Comparison of ENCODE assay signal across 1 cellular context in genomic region chr10:68560201-68560915, GRCh38.
TF ChIP-seq lines count a peak whose summit lies in the region.

TET1 (plus strand) TSS chr10:68560337; CDS start chr10:68572339, 12,002 bp downstream.

TF ChIP-seq in HepG2, 621 proteins besides CTCF, POLR2A, EP300 and RAD21 (continued from another document and continues in another):
- no peak for TF ChIP-seq AKNA (CRISPR knock-in tag; IDR thresholded peaks at IDR 0.05; ENCODE audit: borderline replicate concordance)
- peak; percentile 90 for TF ChIP-seq POLR2G (IDR thresholded peaks at IDR 0.05; ENCODE audit: low read depth, low read length)
- TF ChIP-seq, protein P1, sequence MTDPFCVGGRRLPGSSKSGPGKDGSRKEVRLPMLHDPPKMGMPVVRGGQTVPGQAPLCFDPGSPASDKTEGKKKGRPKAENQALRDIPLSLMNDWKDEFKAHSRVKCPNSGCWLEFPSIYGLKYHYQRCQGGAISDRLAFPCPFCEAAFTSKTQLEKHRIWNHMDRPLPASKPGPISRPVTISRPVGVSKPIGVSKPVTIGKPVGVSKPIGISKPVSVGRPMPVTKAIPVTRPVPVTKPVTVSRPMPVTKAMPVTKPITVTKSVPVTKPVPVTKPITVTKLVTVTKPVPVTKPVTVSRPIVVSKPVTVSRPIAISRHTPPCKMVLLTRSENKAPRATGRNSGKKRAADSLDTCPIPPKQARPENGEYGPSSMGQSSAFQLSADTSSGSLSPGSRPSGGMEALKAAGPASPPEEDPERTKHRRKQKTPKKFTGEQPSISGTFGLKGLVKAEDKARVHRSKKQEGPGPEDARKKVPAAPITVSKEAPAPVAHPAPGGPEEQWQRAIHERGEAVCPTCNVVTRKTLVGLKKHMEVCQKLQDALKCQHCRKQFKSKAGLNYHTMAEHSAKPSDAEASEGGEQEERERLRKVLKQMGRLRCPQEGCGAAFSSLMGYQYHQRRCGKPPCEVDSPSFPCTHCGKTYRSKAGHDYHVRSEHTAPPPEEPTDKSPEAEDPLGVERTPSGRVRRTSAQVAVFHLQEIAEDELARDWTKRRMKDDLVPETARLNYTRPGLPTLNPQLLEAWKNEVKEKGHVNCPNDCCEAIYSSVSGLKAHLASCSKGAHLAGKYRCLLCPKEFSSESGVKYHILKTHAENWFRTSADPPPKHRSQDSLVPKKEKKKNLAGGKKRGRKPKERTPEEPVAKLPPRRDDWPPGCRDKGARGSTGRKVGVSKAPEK (CRISPR knock-in tag; IDR thresholded peaks at IDR 0.05; ENCODE audit: borderline replicate concordance), result peak; percentile 51; the same call in 1 of the 2 replicates
- no peak for TF ChIP-seq NR1H2 (CRISPR knock-in tag; IDR thresholded peaks at IDR 0.05; ENCODE audit: borderline replicate concordance, low read depth)
- TF ChIP-seq ZIK1 (CRISPR knock-in tag; IDR thresholded peaks at IDR 0.05; ENCODE audit: borderline replicate concordance, low read depth), result no peak
- 0 out of 2 replicates have a peak, but pooled peaks have one; percentile 30 for TF ChIP-seq SP4 (CRISPR knock-in tag; IDR thresholded peaks at IDR 0.05)
- TF ChIP-seq KDM5A (IDR thresholded peaks at IDR 0.05; ENCODE audit: borderline replicate concordance, low read length), result peak; percentile 64; the same call in 1 of the 2 replicates
- peak; percentile 60; the same call in 1 of the 2 replicates for TF ChIP-seq ZBTB38 (CRISPR knock-in tag; IDR thresholded peaks at IDR 0.05)
- TF ChIP-seq, protein P2, sequence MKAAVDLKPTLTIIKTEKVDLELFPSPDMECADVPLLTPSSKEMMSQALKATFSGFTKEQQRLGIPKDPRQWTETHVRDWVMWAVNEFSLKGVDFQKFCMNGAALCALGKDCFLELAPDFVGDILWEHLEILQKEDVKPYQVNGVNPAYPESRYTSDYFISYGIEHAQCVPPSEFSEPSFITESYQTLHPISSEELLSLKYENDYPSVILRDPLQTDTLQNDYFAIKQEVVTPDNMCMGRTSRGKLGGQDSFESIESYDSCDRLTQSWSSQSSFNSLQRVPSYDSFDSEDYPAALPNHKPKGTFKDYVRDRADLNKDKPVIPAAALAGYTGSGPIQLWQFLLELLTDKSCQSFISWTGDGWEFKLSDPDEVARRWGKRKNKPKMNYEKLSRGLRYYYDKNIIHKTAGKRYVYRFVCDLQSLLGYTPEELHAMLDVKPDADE (CRISPR knock-in tag; IDR thresholded peaks at IDR 0.05), result 0 out of 2 replicates have a peak, but pooled peaks have one; percentile 38
- no peak for TF ChIP-seq MATR3 (CRISPR knock-in tag; IDR thresholded peaks at IDR 0.05)
- TF ChIP-seq ZSCAN25 (CRISPR knock-in tag; IDR thresholded peaks at IDR 0.05), result peak; percentile 97
- TF ChIP-seq, protein P3, sequence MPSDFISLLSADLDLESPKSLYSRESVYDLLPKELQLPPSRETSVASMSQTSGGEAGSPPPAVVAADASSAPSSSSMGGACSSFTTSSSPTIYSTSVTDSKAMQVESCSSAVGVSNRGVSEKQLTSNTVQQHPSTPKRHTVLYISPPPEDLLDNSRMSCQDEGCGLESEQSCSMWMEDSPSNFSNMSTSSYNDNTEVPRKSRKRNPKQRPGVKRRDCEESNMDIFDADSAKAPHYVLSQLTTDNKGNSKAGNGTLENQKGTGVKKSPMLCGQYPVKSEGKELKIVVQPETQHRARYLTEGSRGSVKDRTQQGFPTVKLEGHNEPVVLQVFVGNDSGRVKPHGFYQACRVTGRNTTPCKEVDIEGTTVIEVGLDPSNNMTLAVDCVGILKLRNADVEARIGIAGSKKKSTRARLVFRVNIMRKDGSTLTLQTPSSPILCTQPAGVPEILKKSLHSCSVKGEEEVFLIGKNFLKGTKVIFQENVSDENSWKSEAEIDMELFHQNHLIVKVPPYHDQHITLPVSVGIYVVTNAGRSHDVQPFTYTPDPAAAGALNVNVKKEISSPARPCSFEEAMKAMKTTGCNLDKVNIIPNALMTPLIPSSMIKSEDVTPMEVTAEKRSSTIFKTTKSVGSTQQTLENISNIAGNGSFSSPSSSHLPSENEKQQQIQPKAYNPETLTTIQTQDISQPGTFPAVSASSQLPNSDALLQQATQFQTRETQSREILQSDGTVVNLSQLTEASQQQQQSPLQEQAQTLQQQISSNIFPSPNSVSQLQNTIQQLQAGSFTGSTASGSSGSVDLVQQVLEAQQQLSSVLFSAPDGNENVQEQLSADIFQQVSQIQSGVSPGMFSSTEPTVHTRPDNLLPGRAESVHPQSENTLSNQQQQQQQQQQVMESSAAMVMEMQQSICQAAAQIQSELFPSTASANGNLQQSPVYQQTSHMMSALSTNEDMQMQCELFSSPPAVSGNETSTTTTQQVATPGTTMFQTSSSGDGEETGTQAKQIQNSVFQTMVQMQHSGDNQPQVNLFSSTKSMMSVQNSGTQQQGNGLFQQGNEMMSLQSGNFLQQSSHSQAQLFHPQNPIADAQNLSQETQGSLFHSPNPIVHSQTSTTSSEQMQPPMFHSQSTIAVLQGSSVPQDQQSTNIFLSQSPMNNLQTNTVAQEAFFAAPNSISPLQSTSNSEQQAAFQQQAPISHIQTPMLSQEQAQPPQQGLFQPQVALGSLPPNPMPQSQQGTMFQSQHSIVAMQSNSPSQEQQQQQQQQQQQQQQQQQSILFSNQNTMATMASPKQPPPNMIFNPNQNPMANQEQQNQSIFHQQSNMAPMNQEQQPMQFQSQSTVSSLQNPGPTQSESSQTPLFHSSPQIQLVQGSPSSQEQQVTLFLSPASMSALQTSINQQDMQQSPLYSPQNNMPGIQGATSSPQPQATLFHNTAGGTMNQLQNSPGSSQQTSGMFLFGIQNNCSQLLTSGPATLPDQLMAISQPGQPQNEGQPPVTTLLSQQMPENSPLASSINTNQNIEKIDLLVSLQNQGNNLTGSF (CRISPR knock-in tag; IDR thresholded peaks at IDR 0.05), result peak; percentile 15; the same call in 1 of the 2 replicates
- TF ChIP-seq NFKB2 (CRISPR knock-in tag; IDR thresholded peaks at IDR 0.05; ENCODE audit: borderline replicate concordance), result no peak; the same call in 1 of the 2 replicates
- no peak for TF ChIP-seq ZSCAN21 (CRISPR knock-in tag; IDR thresholded peaks at IDR 0.05; ENCODE audit: borderline replicate concordance)
- 0 out of 2 replicates have a peak, but pooled peaks have one; percentile 55 for TF ChIP-seq ZNF691 (CRISPR knock-in tag; IDR thresholded peaks at IDR 0.05; ENCODE audit: borderline replicate concordance, low read depth)
- TF ChIP-seq MAZ (IDR thresholded peaks at IDR 0.05; ENCODE audit: borderline replicate concordance, low read depth, low read length), result peak; percentile 80
- TF ChIP-seq MAZ (CRISPR knock-in tag; IDR thresholded peaks at IDR 0.05; ENCODE audit: low read depth), result peak; percentile 76; the same call in 1 of the 2 replicates
- no peak for TF ChIP-seq ZNF572 (CRISPR knock-in tag; IDR thresholded peaks at IDR 0.05)
- no peak for TF ChIP-seq ZC3H4 (CRISPR knock-in tag; IDR thresholded peaks at IDR 0.05; ENCODE audit: borderline replicate concordance)
- TF ChIP-seq ZNF484 (CRISPR knock-in tag; IDR thresholded peaks at IDR 0.05; ENCODE audit: borderline replicate concordance, low read depth), result 0 out of 2 replicates have a peak, but pooled peaks have one; percentile 14
- TF ChIP-seq NPAS2 (CRISPR knock-in tag; IDR thresholded peaks at IDR 0.05; ENCODE audit: borderline replicate concordance), result no peak
- peak; percentile 47; the same call in 1 of the 2 replicates for TF ChIP-seq DR1 (CRISPR knock-in tag; IDR thresholded peaks at IDR 0.05)
- TF ChIP-seq CCAR2 (optimal IDR thresholded peaks at IDR 0.05; ENCODE audit: low read depth, low read length), result no peak
- no peak for TF ChIP-seq ZNF468 (CRISPR knock-in tag; IDR thresholded peaks at IDR 0.05)
- TF ChIP-seq HMGXB3 (CRISPR knock-in tag; IDR thresholded peaks at IDR 0.05; ENCODE audit: borderline replicate concordance), result peak; percentile 19; the same call in 1 of the 2 replicates
- peak; percentile 18; the same call in 1 of the 2 replicates for TF ChIP-seq MXD4 (CRISPR knock-in tag; IDR thresholded peaks at IDR 0.05)
- TF ChIP-seq TAF1 (CRISPR knock-in tag; IDR thresholded peaks at IDR 0.05), result peak; percentile 94
- TF ChIP-seq ZNF670 (CRISPR knock-in tag; IDR thresholded peaks at IDR 0.05; ENCODE audit: borderline replicate concordance), result no peak; the same call in 1 of the 2 replicates
- peak; percentile 66; the same call in 1 of the 2 replicates for TF ChIP-seq ZNF550 (CRISPR knock-in tag; IDR thresholded peaks at IDR 0.05; ENCODE audit: borderline replicate concordance)
- TF ChIP-seq, protein P4, sequence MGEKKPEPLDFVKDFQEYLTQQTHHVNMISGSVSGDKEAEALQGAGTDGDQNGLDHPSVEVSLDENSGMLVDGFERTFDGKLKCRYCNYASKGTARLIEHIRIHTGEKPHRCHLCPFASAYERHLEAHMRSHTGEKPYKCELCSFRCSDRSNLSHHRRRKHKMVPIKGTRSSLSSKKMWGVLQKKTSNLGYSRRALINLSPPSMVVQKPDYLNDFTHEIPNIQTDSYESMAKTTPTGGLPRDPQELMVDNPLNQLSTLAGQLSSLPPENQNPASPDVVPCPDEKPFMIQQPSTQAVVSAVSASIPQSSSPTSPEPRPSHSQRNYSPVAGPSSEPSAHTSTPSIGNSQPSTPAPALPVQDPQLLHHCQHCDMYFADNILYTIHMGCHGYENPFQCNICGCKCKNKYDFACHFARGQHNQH (CRISPR knock-in tag; IDR thresholded peaks at IDR 0.05), result peak; percentile 79; the same call in 1 of the 2 replicates
- peak; percentile 58; the same call in 1 of the 2 replicates for TF ChIP-seq YEATS4 (CRISPR knock-in tag; IDR thresholded peaks at IDR 0.05; ENCODE audit: borderline replicate concordance)
- TF ChIP-seq CEBPG (CRISPR knock-in tag; IDR thresholded peaks at IDR 0.05), result no peak
- TF ChIP-seq, protein P5, sequence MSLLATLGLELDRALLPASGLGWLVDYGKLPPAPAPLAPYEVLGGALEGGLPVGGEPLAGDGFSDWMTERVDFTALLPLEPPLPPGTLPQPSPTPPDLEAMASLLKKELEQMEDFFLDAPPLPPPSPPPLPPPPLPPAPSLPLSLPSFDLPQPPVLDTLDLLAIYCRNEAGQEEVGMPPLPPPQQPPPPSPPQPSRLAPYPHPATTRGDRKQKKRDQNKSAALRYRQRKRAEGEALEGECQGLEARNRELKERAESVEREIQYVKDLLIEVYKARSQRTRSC (CRISPR knock-in tag; IDR thresholded peaks at IDR 0.05; ENCODE audit: low read depth), result no peak
